1 cellular context compared by ENCODE assay signal in genomic region chr14:68566075-68566474, GRCh38.
TF ChIP-seq lines count a peak whose summit lies in the region.

No MANE protein-coding gene starts in this region.

TF ChIP-seq in HCT116, 20 proteins besides CTCF, POLR2A, EP300 and RAD21 (continued from another document):
- TF ChIP-seq, protein P1, sequence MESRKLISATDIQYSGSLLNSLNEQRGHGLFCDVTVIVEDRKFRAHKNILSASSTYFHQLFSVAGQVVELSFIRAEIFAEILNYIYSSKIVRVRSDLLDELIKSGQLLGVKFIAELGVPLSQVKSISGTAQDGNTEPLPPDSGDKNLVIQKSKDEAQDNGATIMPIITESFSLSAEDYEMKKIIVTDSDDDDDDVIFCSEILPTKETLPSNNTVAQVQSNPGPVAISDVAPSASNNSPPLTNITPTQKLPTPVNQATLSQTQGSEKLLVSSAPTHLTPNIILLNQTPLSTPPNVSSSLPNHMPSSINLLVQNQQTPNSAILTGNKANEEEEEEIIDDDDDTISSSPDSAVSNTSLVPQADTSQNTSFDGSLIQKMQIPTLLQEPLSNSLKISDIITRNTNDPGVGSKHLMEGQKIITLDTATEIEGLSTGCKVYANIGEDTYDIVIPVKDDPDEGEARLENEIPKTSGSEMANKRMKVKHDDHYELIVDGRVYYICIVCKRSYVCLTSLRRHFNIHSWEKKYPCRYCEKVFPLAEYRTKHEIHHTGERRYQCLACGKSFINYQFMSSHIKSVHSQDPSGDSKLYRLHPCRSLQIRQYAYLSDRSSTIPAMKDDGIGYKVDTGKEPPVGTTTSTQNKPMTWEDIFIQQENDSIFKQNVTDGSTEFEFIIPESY (IDR thresholded peaks at IDR 0.05; ENCODE audit: extremely low read depth, insufficient replicate concordance, low read length): no peak
- TF ChIP-seq, protein P2, sequence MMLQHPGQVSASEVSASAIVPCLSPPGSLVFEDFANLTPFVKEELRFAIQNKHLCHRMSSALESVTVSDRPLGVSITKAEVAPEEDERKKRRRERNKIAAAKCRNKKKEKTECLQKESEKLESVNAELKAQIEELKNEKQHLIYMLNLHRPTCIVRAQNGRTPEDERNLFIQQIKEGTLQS (IDR thresholded peaks at IDR 0.05): no peak
